8 cellular contexts compared by ENCODE assay signal in genomic region chr5:34838785-34839714, GRCh38. TPM values are rescaled to one million over a fixed set of nuclear protein-coding genes. Genes with fewer than 3 reads are reported as not detected.
DNase-seq lines count a peak whose midpoint lies in the region; ATAC-seq and TF ChIP-seq lines count a peak whose summit lies in the region.

TSS of gene TTC23L (plus strand) at chr5:34839164. CDS start at chr5:34840672, 1,508 bp downstream.

- TF ChIP-seq CTCF in neutrophil (IDR thresholded peaks at IDR 0.05), result no peak

- H3K27me3 ChIP-seq in neutrophil, result peaks cover 44% of the 10 kb centered on the region
- no peaks in the 10 kb centered on the region for H3K27me3 ChIP-seq in subcutaneous abdominal adipose tissue (ENCODE audit: control insufficient read depth in 5 of 5, insufficient read depth in 4 of 5, low read length in 5 of 5)

- DNase-seq in DMS53 (lab: John Stamatoyannopoulos, UW) (peak; percentile 99), RPMI8226 (peak; percentile 77), germinal center (ENCODE audit: low spot score) (peak; percentile 89)
- DNase-seq in Jurkat, Clone E6-1 (ENCODE audit: low read depth, low spot score), result peak; percentile 11
- peak; percentile 90 for DNase-seq in activated naive CD4-positive, alpha-beta T cell treated with Interleukin-2 at 50 U/mL for 16 hours

- peak within 1 kb of the TSS; percentile 38 for H3K4me3 ChIP-seq in Jurkat, Clone E6-1 (ENCODE audit: low read length)
- H3K4me3 ChIP-seq in neutrophil (ENCODE audit: low read depth in 1 of 2, low read length in 1 of 2) (peak within 1 kb of the TSS; percentile 66 to 67), subcutaneous abdominal adipose tissue (ENCODE audit: low read depth in 1 of 5, low read length in 5 of 5) (peak within 1 kb of the TSS; percentile 74 to 93 (median 88))

- H3K4me1 ChIP-seq in neutrophil (ENCODE audit: control insufficient read depth in 1 of 2, insufficient read depth in 1 of 2, low read depth in 1 of 2, low read length in 1 of 2), result peaks cover 7 to 11% of the 10 kb centered on the region in 2 experiments
- H3K4me1 ChIP-seq in subcutaneous abdominal adipose tissue (ENCODE audit: control insufficient read depth in 5 of 5, insufficient read depth in 5 of 5, low read length in 5 of 5), result peaks cover 0 to 13% (median 10%) of the 10 kb centered on the region in 5 donors

- peak within 1 kb of the TSS in 3 of 5 donors; percentile 13 to 73 (median 54) for H3K9ac ChIP-seq in subcutaneous abdominal adipose tissue (ENCODE audit: low read length in 5 of 5)

- H3K9me3 ChIP-seq in neutrophil, result no peaks in the 10 kb centered on the region
- H3K9me3 ChIP-seq in subcutaneous abdominal adipose tissue (ENCODE audit: control insufficient read depth in 5 of 5, low read length in 5 of 5), result no peaks in the 10 kb centered on the region

- no peak within 1 kb of the TSS for H3K27ac ChIP-seq in neutrophil
- no peak within 1 kb of the TSS for H3K27ac ChIP-seq in subcutaneous abdominal adipose tissue (ENCODE audit: low read depth, low read length)

- H3K36me3 ChIP-seq in neutrophil (no peaks in the 10 kb centered on the region), subcutaneous abdominal adipose tissue (ENCODE audit: control insufficient read depth in 5 of 5, insufficient read depth in 5 of 5, low read length in 5 of 5) (no peaks in the 10 kb centered on the region)

- ATAC-seq in GM21723 (IDR thresholded peaks at IDR 0.05; ENCODE audit: unreplicated experiment), result peak; percentile 99

RNA-seq across cellular contexts. Expression of gene TTC23L, which starts in this region (rescaled TPM):
- not detected for polyA plus RNA-seq in Jurkat, Clone E6-1 (2012; ENCODE audit: insufficient read depth, insufficient read length)

Comparison
In these comparisons a context has a peak if more than half of its experiments do, and no peak if none do; other contexts are left out.
1. DNase-seq: peak in every context shown above with its lines; median percentile 99 in DMS53; 90 in activated naive CD4-positive, alpha-beta T cell treated with Interleukin-2 at 50 U/mL for 16 hours; 89 in germinal center; 77 in RPMI8226; 11 in Jurkat, Clone E6-1.
2. H3K4me3 ChIP-seq: peak in every context shown above with its lines; median percentile 88 in subcutaneous abdominal adipose tissue; 66 in neutrophil; 38 in Jurkat, Clone E6-1.